In the genomic region with DNA sequence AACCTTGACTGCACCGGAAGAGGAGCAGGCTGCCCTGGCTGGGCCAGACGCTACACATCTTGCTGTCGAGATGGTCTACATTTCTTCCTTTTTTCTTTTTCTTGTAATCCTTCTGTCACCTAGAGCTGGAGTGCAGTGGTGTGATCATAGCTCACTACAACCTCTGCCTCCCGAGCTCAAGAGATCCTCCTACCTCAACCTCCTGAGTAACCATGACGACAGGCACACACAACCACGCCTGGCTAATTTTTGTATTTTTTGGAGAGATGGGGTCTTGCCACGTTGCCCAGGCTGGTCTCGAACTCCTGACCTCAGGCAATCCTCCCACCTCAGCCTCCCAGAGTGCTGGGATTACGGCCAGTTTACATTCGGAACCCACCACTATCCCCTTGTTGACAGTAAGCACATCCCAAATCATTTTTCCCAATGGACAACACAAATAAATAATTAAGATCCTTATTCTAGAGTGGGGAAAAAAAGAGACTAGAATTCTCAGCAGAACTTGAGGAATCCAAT, we compare ENCODE assay signal across 9 cellular contexts.
DNase-seq lines count a peak whose midpoint lies in the region; ATAC-seq and TF ChIP-seq lines count a peak whose summit lies in the region.
"Had no signal": no experiment of that assay in that cellular context is flagged by ENCODE, and none has a peak within 500 bp of the region (broad histone marks: within the 10 kb centered on the region; RNA-seq: fewer than 3 reads in every experiment).

No MANE protein-coding gene starts in this region.

- H3K4me3 ChIP-seq in Caco-2 (ENCODE audit: low read depth, low read length) (no peak overlapping the region), esophagus squamous epithelium (no peak overlapping the region), psoas muscle (no peak overlapping the region)
- H3K4me3 ChIP-seq: breast epithelium, left lung had no signal

- intact Hi-C loops in Caco-2 (cut with micrococcal nuclease; ENCODE audit: unreplicated experiment): no loop called here
- intact Hi-C loops in esophagus squamous epithelium (cut with DNase I): no loop called here
- intact Hi-C loops in psoas muscle (cut with DNase I): no loop called here

- ATAC-seq in WTC11: no peak
- ATAC-seq in psoas muscle: no peak
- ATAC-seq in HG02938 (IDR thresholded peaks at IDR 0.05; ENCODE audit: unreplicated experiment): no peak
- no peak for ATAC-seq in GM18868 (IDR thresholded peaks at IDR 0.05; ENCODE audit: unreplicated experiment)

- TF ChIP-seq POLR2A in esophagus squamous epithelium (IDR thresholded peaks at IDR 0.05): no peak

- H3K36me3 ChIP-seq in Caco-2 (ENCODE audit: control insufficient read depth, insufficient read depth, low read length) (no peaks in the 10 kb centered on the region), esophagus squamous epithelium (peaks cover 0 to 5% (median 0%) of the 10 kb centered on the region in 3 donors), psoas muscle (ENCODE audit: insufficient read depth in 1 of 2, low read depth in 1 of 2) (no peaks in the 10 kb centered on the region)
- H3K36me3 ChIP-seq: breast epithelium, left lung had no signal

- BruUV-seq in Caco-2 (replicated peaks; lab: Mats Ljungman, UMichigan): no TSS peak

- H3K27ac ChIP-seq in esophagus squamous epithelium (peak overlapping the region; percentile 17 to 78 (median 54)), psoas muscle (peak overlapping the region; percentile 83)

- H3K9me3 Mint-ChIP-seq in Caco-2 (ENCODE audit: unreplicated experiment) (no peaks in the 10 kb centered on the region), WTC11 (no peaks in the 10 kb centered on the region)

- H3K27me3 ChIP-seq in Caco-2 (replicated peaks; ENCODE audit: control insufficient read depth, insufficient read depth, low read length): no peaks in the 10 kb centered on the region
- H3K27me3 ChIP-seq in esophagus squamous epithelium: no peaks in the 10 kb centered on the region
- H3K27me3 ChIP-seq in psoas muscle (ENCODE audit: insufficient read depth in 3 of 3, low read length in 2 of 3): no peaks in the 10 kb centered on the region
- H3K27me3 ChIP-seq: breast epithelium, left lung had no signal

- WGBS in esophagus squamous epithelium, 2 donors: 45 to 49% methylated on average over 9 to 10 of the region's 10 CpGs
- 65 to 67% (median 65%) methylated on average over 10 of the region's 10 CpGs for WGBS in psoas muscle, 3 donors

- H3K27ac Mint-ChIP-seq in Caco-2 (ENCODE audit: unreplicated experiment) (no peak overlapping the region), WTC11 (peak overlapping the region; percentile 87)

- TF ChIP-seq CTCF in Caco-2 (IDR thresholded peaks at IDR 0.05; ENCODE audit: insufficient read depth in 1 of 2, low read depth in 1 of 2, low read length in 1 of 2, severe bottlenecking in 1 of 2, unreplicated experiment in 1 of 2) (no peak), WTC11 (IDR thresholded peaks at IDR 0.05) (no peak), esophagus squamous epithelium (IDR thresholded peaks at IDR 0.05) (no peak), psoas muscle (IDR thresholded peaks at IDR 0.05) (no peak)

- H3K4me1 Mint-ChIP-seq in Caco-2 (ENCODE audit: low read depth, unreplicated experiment) (peaks cover 55% of the 10 kb centered on the region), WTC11 (peaks cover 79% of the 10 kb centered on the region)

- H3K27me3 Mint-ChIP-seq in Caco-2 (ENCODE audit: insufficient read depth, unreplicated experiment) (no peaks in the 10 kb centered on the region), WTC11 (ENCODE audit: low read depth) (no peaks in the 10 kb centered on the region)

- H3K4me3 Mint-ChIP-seq in Caco-2 (ENCODE audit: unreplicated experiment) (peak overlapping the region; percentile 28), WTC11 (no peak overlapping the region)

- H3K36me3 Mint-ChIP-seq in Caco-2 (ENCODE audit: insufficient read depth, unreplicated experiment): peaks cover 80% of the 10 kb centered on the region
- peaks cover 4% of the 10 kb centered on the region; the same call in 1 of the 2 replicates for H3K36me3 Mint-ChIP-seq in WTC11

- POLR2A ChIA-PET in Caco-2 (lab: Charles Lee): no interaction called here
- POLR2A ChIA-PET in WTC11 (lab: Charles Lee): interaction anchor here (0.5 kb wide), 1 partner anchor 41 kb away, joined by 7 read pairs; no protein-coding TSS in a partner anchor

- H3K4me1 ChIP-seq in Caco-2 (peaks cover 64% of the 10 kb centered on the region), esophagus squamous epithelium (peaks cover 53 to 100% (median 72%) of the 10 kb centered on the region in 3 donors), psoas muscle (peaks cover 86% of the 10 kb centered on the region)

- DNase-seq in Caco-2 (no peak), WTC11 (ENCODE audit: low spot score) (no peak), esophagus squamous epithelium (lab: John Stamatoyannopoulos, UW) (no peak), psoas muscle (no peak), foreskin melanocyte (no peak)

- CTCF ChIA-PET in Caco-2 (lab: Charles Lee): no interaction called here
- CTCF ChIA-PET in WTC11 (lab: Charles Lee): interaction anchor here (1.1 to 1.8 kb wide), 2 partner anchors 55 to 103 kb away, joined by 3 to 5 read pairs; no protein-coding TSS in a partner anchor

- no peaks in the 10 kb centered on the region for H3K9me3 ChIP-seq in Caco-2
- no peaks in the 10 kb centered on the region for H3K9me3 ChIP-seq in esophagus squamous epithelium
- no peaks in the 10 kb centered on the region for H3K9me3 ChIP-seq in psoas muscle
- H3K9me3 ChIP-seq: breast epithelium, left lung had no signal

TF ChIP-seq in WTC11, 78 proteins besides CTCF, POLR2A, EP300 and RAD21:
- TF ChIP-seq ATF6 (CRISPR knock-in tag; IDR thresholded peaks at IDR 0.05) (no peak), ZNF219 (CRISPR knock-in tag; IDR thresholded peaks at IDR 0.05; ENCODE audit: borderline replicate concordance) (no peak), ZNF121 (CRISPR knock-in tag; IDR thresholded peaks at IDR 0.05) (peak; percentile 72), ZNF671 (CRISPR knock-in tag; IDR thresholded peaks at IDR 0.05) (no peak)
